Comparison of ENCODE assay signal across 16 cellular contexts in the genomic region with DNA sequence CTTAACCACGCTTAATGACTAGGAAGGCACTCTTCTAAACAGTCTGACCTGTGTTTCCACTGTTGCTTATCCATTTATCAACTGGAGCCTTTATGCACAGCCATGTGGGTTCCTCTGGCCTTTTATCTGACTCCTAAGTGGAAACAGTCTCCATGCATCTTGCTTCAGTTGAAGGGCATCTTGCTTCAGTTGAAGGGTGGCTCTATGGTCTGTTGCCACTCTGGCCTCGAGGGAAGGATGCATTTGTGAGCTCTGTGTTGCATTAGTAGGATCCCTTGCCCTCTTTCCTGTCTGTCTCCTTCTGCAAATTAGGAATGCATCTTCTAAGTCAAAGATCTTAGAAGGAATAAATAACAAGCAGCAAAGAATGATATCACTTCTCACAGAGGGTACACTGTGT. TPM values are rescaled to one million over a fixed set of nuclear protein-coding genes. Genes with fewer than 3 reads are reported as not detected.
"Had no signal": no experiment of that assay in that cellular context is flagged by ENCODE, and none has a peak within 500 bp of the region (broad histone marks: within the 10 kb centered on the region; RNA-seq: fewer than 3 reads in every experiment).

No MANE protein-coding gene starts in this region.

- H3K27ac ChIP-seq: spleen had no signal

- H3K9me3 ChIP-seq: heart left ventricle, mucosa of descending colon, spleen, testis had no signal

- DNase-seq: foreskin melanocyte; heart left ventricle; hippocampal formation; left colon; mammary epithelial cell; mucosa of descending colon; naive thymus-derived CD8-positive, alpha-beta T cell; posterior cingulate gyrus; spleen; stimulated activated CD4-positive, alpha-beta T cell treated with anti-CD3 and anti-CD28 coated beads, Interleukin-15, amount 100 ng/mL, for 24 hours; stimulated activated CD4-positive, alpha-beta T cell treated with anti-CD3 and anti-CD28 coated beads, Interleukin-1b, Interleukin-23, amount 100 ng/mL, for 48 hours; stimulated activated CD4-positive, alpha-beta T cell treated with anti-CD3 and anti-CD28 coated beads, Interleukin-4, amount 100 ng/mL, for 24 hours; testis; trophoblast cell had no signal

- ATAC-seq: heart left ventricle; left colon; mucosa of descending colon; naive thymus-derived CD8-positive, alpha-beta T cell; sciatic nerve; stimulated activated memory B cell treated with anti-CD40 and anti-IgM and Interleukin-4, amounts not matched to agents 10 μg/mL and 1 μg/mL and 100 μg/mL, for 72 hours had no signal

- H3K27me3 ChIP-seq: heart left ventricle, spleen, testis had no signal

- H3K4me3 ChIP-seq: heart left ventricle, mucosa of descending colon, spleen, testis had no signal

RNA-seq across cellular contexts. Expression of gene C11orf96, which starts 25.8 kb away (rescaled TPM):
- total RNA-seq: mammary epithelial cell; naive thymus-derived CD8-positive, alpha-beta T cell had no signal
